In the genomic region with DNA sequence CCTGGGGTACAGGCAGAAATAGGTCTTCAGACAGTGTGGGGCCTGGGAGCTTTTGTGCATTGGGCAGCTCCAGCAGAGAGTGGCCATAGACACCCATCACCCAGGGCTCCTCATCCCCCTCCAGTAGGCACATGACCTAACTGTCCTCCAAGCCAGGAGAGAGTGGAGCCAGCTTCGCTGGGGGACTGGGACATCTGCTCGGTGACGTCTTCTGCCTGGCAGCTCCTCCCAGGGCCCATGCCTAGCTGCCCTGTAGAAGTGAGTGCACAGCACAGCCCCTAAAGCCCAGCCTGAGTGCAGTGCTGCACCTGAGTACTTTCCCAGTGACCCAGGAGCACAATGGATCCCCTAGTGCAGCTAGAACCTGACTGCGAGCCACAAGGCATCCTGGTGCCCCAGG, we compare ENCODE assay signal across 26 cellular contexts.
"Had no signal": no experiment of that assay in that cellular context is flagged by ENCODE, and none has a peak within 500 bp of the region (broad histone marks: within the 10 kb centered on the region; RNA-seq: fewer than 3 reads in every experiment).

No MANE protein-coding gene starts in this region.

- ATAC-seq: activated CD8-positive, alpha-beta T cell treated with anti-CD3 and anti-CD28 coated beads for 36 hours; activated T-helper 17 cell treated with anti-CD3 and anti-CD28 coated beads, Interleukin-2, amount 50 U/mL, for 72 hours; gastroesophageal sphincter; heart left ventricle; naive thymus-derived CD4-positive, alpha-beta T cell; sciatic nerve had no signal

- H3K4me1 ChIP-seq: body of pancreas, colonic mucosa, gastroesophageal sphincter, heart left ventricle, left ventricle myocardium inferior, pancreas, tibial artery had no signal

- H3K36me3 ChIP-seq: colonic mucosa, gastroesophageal sphincter, heart left ventricle, left ventricle myocardium inferior, neutrophil, pancreas, tibial artery had no signal

- H3K27me3 ChIP-seq: body of pancreas, colonic mucosa, gastroesophageal sphincter, heart left ventricle, pancreas, tibial artery had no signal

- H3K4me3 Mint-ChIP-seq: activated CD4-positive, alpha-beta T cell treated with anti-CD3 and anti-CD28 coated beads, Interleukin-2, amount 10 ng/mL, durations not matched to agents 24 days and 14 days; activated CD8-positive, alpha-beta T cell treated with anti-CD3 and anti-CD28 coated beads for 36 hours; activated naive CD8-positive, alpha-beta T cell treated with anti-CD3 and anti-CD28 coated beads, Interleukin-2, amount 10 ng/mL, durations not matched to agents 7 days and 5 days; activated T-helper 17 cell treated with anti-CD3 and anti-CD28 coated beads, Interleukin-2, amount 50 U/mL, for 72 hours; memory B cell; naive thymus-derived CD4-positive, alpha-beta T cell had no signal

- DNase-seq: activated CD4-positive, alpha-beta T cell treated with anti-CD3 and anti-CD28 coated beads, Interleukin-2, amount 10 ng/mL, durations not matched to agents 24 days and 14 days; activated CD4-positive, CD25-positive, alpha-beta regulatory T cell; activated CD8-positive, alpha-beta T cell treated with anti-CD3 and anti-CD28 coated beads for 36 hours; activated naive CD4-positive, alpha-beta T cell; activated naive CD8-positive, alpha-beta T cell treated with anti-CD3 and anti-CD28 coated beads, Interleukin-2, amount 10 ng/mL, durations not matched to agents 7 days and 5 days; activated T-cell treated with anti-CD3 and anti-CD28 coated beads, Interleukin-2, amount 50 U/mL, for 1 hour; amygdala; central memory CD4-positive, alpha-beta T cell; colonic mucosa; left ventricle myocardium inferior; naive thymus-derived CD4-positive, alpha-beta T cell; stimulated activated naive CD4-positive, alpha-beta T cell treated with Interleukin-2 at 50 U/mL for 16 hours; T-helper 1 cell; T1000; tibial artery had no signal

- H3K9me3 ChIP-seq: body of pancreas, colonic mucosa, gastroesophageal sphincter, left ventricle myocardium inferior, mucosa of descending colon, neutrophil, pancreas, tibial artery had no signal

- H3K4me3 ChIP-seq: body of pancreas, colonic mucosa, gastroesophageal sphincter, heart left ventricle, left ventricle myocardium inferior, mucosa of descending colon, pancreas, tibial artery had no signal

- H3K9me3 Mint-ChIP-seq: activated CD4-positive, alpha-beta T cell treated with anti-CD3 and anti-CD28 coated beads, Interleukin-2, amount 10 ng/mL, durations not matched to agents 24 days and 14 days; activated naive CD8-positive, alpha-beta T cell treated with anti-CD3 and anti-CD28 coated beads, Interleukin-2, amount 10 ng/mL, durations not matched to agents 7 days and 5 days; activated T-helper 17 cell treated with anti-CD3 and anti-CD28 coated beads, Interleukin-2, amount 50 U/mL, for 72 hours; memory B cell had no signal

- H3K27me3 Mint-ChIP-seq: activated CD4-positive, alpha-beta T cell treated with anti-CD3 and anti-CD28 coated beads, Interleukin-2, amount 10 ng/mL, durations not matched to agents 24 days and 14 days; activated CD8-positive, alpha-beta T cell treated with anti-CD3 and anti-CD28 coated beads for 36 hours; activated naive CD8-positive, alpha-beta T cell treated with anti-CD3 and anti-CD28 coated beads, Interleukin-2, amount 10 ng/mL, durations not matched to agents 7 days and 5 days; activated T-helper 17 cell treated with anti-CD3 and anti-CD28 coated beads, Interleukin-2, amount 50 U/mL, for 72 hours; memory B cell had no signal

- H3K27ac ChIP-seq: body of pancreas, colonic mucosa, gastroesophageal sphincter, heart left ventricle, left ventricle myocardium inferior, neutrophil, pancreas, tibial artery had no signal

- H3K27ac Mint-ChIP-seq: activated CD4-positive, alpha-beta T cell treated with anti-CD3 and anti-CD28 coated beads, Interleukin-2, amount 10 ng/mL, durations not matched to agents 24 days and 14 days; activated CD8-positive, alpha-beta T cell treated with anti-CD3 and anti-CD28 coated beads for 36 hours; activated naive CD8-positive, alpha-beta T cell treated with anti-CD3 and anti-CD28 coated beads, Interleukin-2, amount 10 ng/mL, durations not matched to agents 7 days and 5 days; activated T-helper 17 cell treated with anti-CD3 and anti-CD28 coated beads, Interleukin-2, amount 50 U/mL, for 72 hours; memory B cell; naive thymus-derived CD4-positive, alpha-beta T cell had no signal

- H3K4me1 Mint-ChIP-seq: activated CD4-positive, alpha-beta T cell treated with anti-CD3 and anti-CD28 coated beads, Interleukin-2, amount 10 ng/mL, durations not matched to agents 24 days and 14 days; activated naive CD8-positive, alpha-beta T cell treated with anti-CD3 and anti-CD28 coated beads, Interleukin-2, amount 10 ng/mL, durations not matched to agents 7 days and 5 days; activated T-helper 17 cell treated with anti-CD3 and anti-CD28 coated beads, Interleukin-2, amount 50 U/mL, for 72 hours; memory B cell; naive thymus-derived CD4-positive, alpha-beta T cell had no signal

- H3K36me3 Mint-ChIP-seq: activated naive CD8-positive, alpha-beta T cell treated with anti-CD3 and anti-CD28 coated beads, Interleukin-2, amount 10 ng/mL, durations not matched to agents 7 days and 5 days; memory B cell; naive thymus-derived CD4-positive, alpha-beta T cell had no signal

- FAIRE-seq: endometrium, pancreas, urothelium cell line had no signal
